In genomic region chr12:14418526-14418925, GRCh38 we compare ENCODE assay signal across 9 cellular contexts. TPM values are rescaled to one million over a fixed set of nuclear protein-coding genes. Genes with fewer than 3 reads are reported as not detected.
DNase-seq lines count a peak whose midpoint lies in the region; ATAC-seq and TF ChIP-seq lines count a peak whose summit lies in the region.
"Had no signal": no experiment of that assay in that cellular context is flagged by ENCODE, and none has a peak within 500 bp of the region (broad histone marks: within the 10 kb centered on the region; RNA-seq: fewer than 3 reads in every experiment).

No MANE protein-coding gene starts in this region.

- no peak for DNase-seq in AG09319 (ENCODE audit: extremely low read depth, low read depth)
- peak; percentile 55 for DNase-seq in LNCaP clone FGC (ENCODE audit: low read depth)
- DNase-seq in choroid plexus epithelial cell (ENCODE audit: low read depth) = peak; percentile 63
- DNase-seq in lower lobe of right lung = no peak
- DNase-seq in effector CD8-positive, alpha-beta T cell (lab: John Stamatoyannopoulos, UW) = no peak
- DNase-seq in RKO (ENCODE audit: low spot score) = no peak
- DNase-seq in activated gamma-delta T cell (lab: John Stamatoyannopoulos, UW) = no peak

- peak; percentile 11 for TF ChIP-seq CTCF in AG09319 (IDR thresholded peaks at IDR 0.05; ENCODE audit: low read depth, low read length)
- peak; percentile 36 for TF ChIP-seq CTCF in LNCaP clone FGC (IDR thresholded peaks at IDR 0.05; ENCODE audit: control insufficient read depth, extremely low read depth, insufficient read depth)
- TF ChIP-seq CTCF in choroid plexus epithelial cell (conservative IDR thresholded peaks at IDR 0.05; ENCODE audit: low read depth, low read length) = peak; percentile 47
- peak; percentile 26 for TF ChIP-seq CTCF in lower lobe of right lung (IDR thresholded peaks at IDR 0.05)

- H3K4me1 ChIP-seq in lower lobe of right lung = peaks cover 29% of the 10 kb centered on the region

- no peaks in the 10 kb centered on the region for H3K36me3 ChIP-seq in lower lobe of right lung

- H3K27me3 ChIP-seq in lower lobe of right lung (ENCODE audit: low read depth) = no peaks in the 10 kb centered on the region

- H3K4me3 ChIP-seq in LNCaP clone FGC (ENCODE audit: low read depth, low read length) = peak overlapping the region; percentile 30; the same call in 1 of the 2 replicates
- H3K4me3 ChIP-seq in choroid plexus epithelial cell (ENCODE audit: low read depth, low read length) = no peak overlapping the region
- H3K4me3 ChIP-seq in lower lobe of right lung = no peak overlapping the region
- H3K4me3 ChIP-seq: SK-N-MC had no signal

- peaks cover 4% of the 10 kb centered on the region for H3K9me3 ChIP-seq in lower lobe of right lung

- peak; percentile 51 to 76 for ATAC-seq in lower lobe of right lung
- ATAC-seq in HG03039 (IDR thresholded peaks at IDR 0.05; ENCODE audit: unreplicated experiment) = no peak

- H3K27ac ChIP-seq in lower lobe of right lung = peak overlapping the region; percentile 16
- H3K27ac ChIP-seq: SK-N-MC had no signal

- intact Hi-C loops in lower lobe of right lung (cut with DNase I) = no loop called here

RNA-seq across cellular contexts. Expression of gene ATF7IP, which starts 53.0 kb away (rescaled TPM):
- total RNA-seq in lower lobe of right lung = 76.9 TPM

Comparison
In these comparisons a context has a peak if more than half of its experiments do, and no peak if none do; other contexts are left out.
1. DNase-seq: peak in LNCaP clone FGC (single experiment) and choroid plexus epithelial cell (single experiment); none in AG09319 (single experiment), lower lobe of right lung (single experiment), effector CD8-positive, alpha-beta T cell (single experiment), RKO (single experiment) and activated gamma-delta T cell (single experiment).
2. Peak in every context shown above with its lines, with median percentiles within 50 percentile points of each other: CTCF ChIP-seq.